In the genomic region with DNA sequence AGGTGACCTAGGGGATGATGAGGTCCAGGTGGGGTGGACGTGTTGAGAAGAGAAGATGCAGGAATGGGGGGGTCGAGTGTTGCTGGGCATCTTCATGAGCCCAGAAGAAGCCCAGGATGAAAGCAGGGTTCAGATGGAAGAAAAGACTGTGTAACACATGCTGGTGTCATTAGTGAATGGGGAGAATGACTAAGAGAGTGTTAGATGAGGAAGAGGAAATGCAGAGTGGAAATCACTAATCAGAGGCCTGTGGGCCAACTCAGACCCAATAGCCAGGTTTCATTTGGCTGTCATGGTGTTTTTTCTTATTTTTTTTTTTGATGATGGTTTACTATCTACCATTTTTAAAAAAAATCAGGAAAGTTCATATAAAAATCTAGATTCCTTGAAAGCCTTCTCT, we compare ENCODE assay signal across 21 cellular contexts.
DNase-seq lines count a peak whose midpoint lies in the region; ATAC-seq, FAIRE-seq and TF ChIP-seq lines count a peak whose summit lies in the region.
"Had no signal": no experiment of that assay in that cellular context is flagged by ENCODE, and none has a peak within 500 bp of the region (broad histone marks: within the 10 kb centered on the region; RNA-seq: fewer than 3 reads in every experiment).

No MANE protein-coding gene starts in this region.

- WGBS in GM23248 (ENCODE audit: low coverage in 1 of 2, low lambda C conversion rate in 2 of 2, missing lambda C conversion rate in 2 of 2), 2 experiments = 71 to 73% methylated on average over 2 of the region's 2 CpGs

- no peaks in the 10 kb centered on the region for H3K79me2 ChIP-seq in GM23248 (ENCODE audit: insufficient read depth)
- H3K79me2 ChIP-seq in keratinocyte (ENCODE audit: control insufficient read depth, insufficient read depth, low read length) = no peaks in the 10 kb centered on the region
- H3K79me2 ChIP-seq in OCI-LY7 (ENCODE audit: insufficient read depth, low read depth, low read length) = no peaks in the 10 kb centered on the region

- H3K4me2 ChIP-seq in GM23248 (ENCODE audit: unreplicated experiment) (no peak overlapping the region), keratinocyte (ENCODE audit: control insufficient read depth, extremely low read depth, insufficient read depth, low read depth, low read length) (no peak overlapping the region), OCI-LY7 (ENCODE audit: low read length) (no peak overlapping the region)

- POLR2A ChIA-PET in OCI-LY7 (lab: Charles Lee) = no interaction called here

- peaks cover 29% of the 10 kb centered on the region for H3F3A ChIP-seq in GM23248 (ENCODE audit: insufficient read depth)

- H3K9me1 ChIP-seq in keratinocyte (ENCODE audit: control insufficient read depth, extremely low read depth, insufficient read depth, low read length) = no peaks in the 10 kb centered on the region

- peak; percentile 17 for DNase-seq in EH (ENCODE audit: low read depth)
- peak; percentile 49 for DNase-seq in GM23248
- no peak for DNase-seq in RWPE2 (ENCODE audit: low spot score)
- DNase-seq in keratinocyte (ENCODE audit: low read depth, low spot score) = no peak
- DNase-seq in T1000 (lab: John Stamatoyannopoulos, UW) = no peak
- DNase-seq in OCI-LY7 (ENCODE audit: low spot score) = no peak
- DNase-seq in activated CD4-positive, alpha-beta T cell treated with anti-CD3 and anti-CD28 coated beads for 1 hour = no peak
- DNase-seq: Caco-2; CD4-positive, CD25-positive, alpha-beta regulatory T cell; DMS153; EL; H9; MV-4-11; NCI-H1417; NCI-H187 treated with DMSO at 0.1 percent for 48 hours; NCI-H345; NK-92 treated with Interleukin-12 subunit alpha and Interleukin-12 subunit beta, amount 100 ng/mL, for 24 hours; Right ventricle myocardium superior had no signal

- no peaks in the 10 kb centered on the region for H3K9me2 ChIP-seq in GM23248 (ENCODE audit: insufficient read depth)
- no peaks in the 10 kb centered on the region for H3K9me2 ChIP-seq in OCI-LY7 (ENCODE audit: insufficient read depth, low read length)

- BruUV-seq in OCI-LY7 (replicated peaks; lab: Mats Ljungman, UMichigan) = no TSS peak

- intact Hi-C loops in OCI-LY7 (cut with micrococcal nuclease; ENCODE audit: unreplicated experiment) = no loop called here

- FAIRE-seq in keratinocyte (lab: Jason Lieb, UNC) = peak; percentile 48
- FAIRE-seq: GM19239, HTR-8/SVneo had no signal

- H3K4me1 ChIP-seq in GM23248 (ENCODE audit: insufficient read depth) (peaks cover 38% of the 10 kb centered on the region), RWPE2 (ENCODE audit: insufficient read depth, poor library complexity, severe bottlenecking) (peaks cover 45% of the 10 kb centered on the region), keratinocyte (ENCODE audit: control insufficient read depth, extremely low read depth, insufficient read depth, low read length) (peaks cover 82% of the 10 kb centered on the region), OCI-LY7 (ENCODE audit: insufficient read depth, low read length, poor library complexity, severe bottlenecking) (no peaks in the 10 kb centered on the region)

- H3K9me3 ChIP-seq in GM23248 (ENCODE audit: low read depth) (no peaks in the 10 kb centered on the region), RWPE2 (ENCODE audit: severe bottlenecking) (no peaks in the 10 kb centered on the region), keratinocyte (ENCODE audit: control insufficient read depth, low read depth, low read length) (no peaks in the 10 kb centered on the region), OCI-LY7 (ENCODE audit: low read length) (no peaks in the 10 kb centered on the region)
- H3K9me3 ChIP-seq: Caco-2 had no signal

- dilution Hi-C loops in keratinocyte (cut with MboI; ENCODE audit: extremely low pct_ligation_motif_present, low sequenced_read_pairs) = no loop called here

- TF ChIP-seq CTCF in RWPE2 (IDR thresholded peaks at IDR 0.05; ENCODE audit: poor library complexity, severe bottlenecking) = no peak
- TF ChIP-seq CTCF in keratinocyte (optimal IDR thresholded peaks at IDR 0.05 in 1 of 3, IDR thresholded peaks at IDR 0.05 in 1 of 3, conservative IDR thresholded peaks at IDR 0.05 in 1 of 3; ENCODE audit: extremely low read depth in 1 of 3, insufficient read depth in 2 of 3, low read length in 3 of 3) = no peak
- no peak for TF ChIP-seq CTCF in OCI-LY7 (conservative IDR thresholded peaks at IDR 0.05; ENCODE audit: low read length)

- H3K27ac ChIP-seq in GM23248 (no peak overlapping the region), RWPE2 (ENCODE audit: poor library complexity, severe bottlenecking) (peak overlapping the region; percentile 99), keratinocyte (ENCODE audit: control insufficient read depth, insufficient read depth, low read length) (peak overlapping the region; percentile 91), OCI-LY7 (ENCODE audit: low read depth, low read length, poor library complexity, severe bottlenecking) (no peak overlapping the region)
- H3K27ac ChIP-seq: SK-N-MC had no signal

- no peaks in the 10 kb centered on the region for H3K36me3 ChIP-seq in GM23248 (ENCODE audit: low read depth)
- no peaks in the 10 kb centered on the region for H3K36me3 ChIP-seq in RWPE2 (ENCODE audit: low read depth)
- H3K36me3 ChIP-seq in keratinocyte (ENCODE audit: control insufficient read depth in 2 of 2, extremely low read depth in 1 of 2, insufficient read depth in 2 of 2, low read length in 2 of 2) = no peaks in the 10 kb centered on the region
- no peaks in the 10 kb centered on the region for H3K36me3 ChIP-seq in OCI-LY7 (ENCODE audit: insufficient read depth, low read length)

- H4K20me1 ChIP-seq in GM23248 (ENCODE audit: insufficient read depth) (no peaks in the 10 kb centered on the region), keratinocyte (ENCODE audit: control insufficient read depth, extremely low read depth, insufficient read depth, low read length) (no peaks in the 10 kb centered on the region), OCI-LY7 (ENCODE audit: insufficient read depth, low read length) (no peaks in the 10 kb centered on the region)

- no peak overlapping the region for H3K9ac ChIP-seq in GM23248
- H3K9ac ChIP-seq in keratinocyte (ENCODE audit: control insufficient read depth, extremely low read depth, insufficient read depth, low read length) = no peak overlapping the region

- in situ Hi-C loops in GM23248 (cut with MboI) = no loop called here

- no peaks in the 10 kb centered on the region for H3K27me3 ChIP-seq in GM23248 (replicated peaks; ENCODE audit: insufficient read depth)
- no peaks in the 10 kb centered on the region for H3K27me3 ChIP-seq in RWPE2 (ENCODE audit: insufficient read depth, poor library complexity, severe bottlenecking)
- H3K27me3 ChIP-seq in keratinocyte (ENCODE audit: control insufficient read depth, extremely low read depth, insufficient read depth, low read length) = no peaks in the 10 kb centered on the region

- no peak for ATAC-seq in RWPE2 (ENCODE audit: low read depth)

- no peak overlapping the region for H3K4me3 ChIP-seq in GM23248
- no peak overlapping the region for H3K4me3 ChIP-seq in RWPE2 (ENCODE audit: severe bottlenecking)
- H3K4me3 ChIP-seq in keratinocyte (ENCODE audit: control insufficient read depth in 2 of 3, extremely low read depth in 1 of 3, insufficient read depth in 2 of 3, low read depth in 1 of 3, low read length in 3 of 3) = no peak overlapping the region
- no peak overlapping the region for H3K4me3 ChIP-seq in OCI-LY7 (ENCODE audit: low read depth, low read length, poor library complexity, severe bottlenecking)
- H3K4me3 ChIP-seq: SK-N-MC had no signal

- CTCF ChIA-PET in OCI-LY7 (lab: Charles Lee; ENCODE audit: unreplicated experiment) = no interaction called here

- H2AFZ ChIP-seq in GM23248 = no peak overlapping the region
- no peak overlapping the region for H2AFZ ChIP-seq in keratinocyte (ENCODE audit: control insufficient read depth, low read length)
- H2AFZ ChIP-seq in OCI-LY7 (ENCODE audit: low read length) = no peak overlapping the region

Comparison
In these comparisons a context has a peak if more than half of its experiments do, and no peak if none do; other contexts are left out.
1. DNase-seq: peak in EH (single experiment) and GM23248 (single experiment); none in RWPE2 (single experiment), keratinocyte (single experiment), T1000 (single experiment), OCI-LY7 (single experiment) and activated CD4-positive, alpha-beta T cell treated with anti-CD3 and anti-CD28 coated beads for 1 hour (single experiment).
2. H3K27ac ChIP-seq: peak in RWPE2 (single experiment) and keratinocyte (single experiment); none in GM23248 (single experiment) and OCI-LY7 (single experiment).